ENCODE assay signal across 31 cellular contexts in genomic region chr19:43697295-43697694, GRCh38. TPM values are rescaled to one million over a fixed set of nuclear protein-coding genes. Genes with fewer than 3 reads are reported as not detected.
A peak's percentile ranks its signal among the peaks of the same experiment; 100 is the strongest.
DNase-seq lines count a peak whose midpoint lies in the region; FAIRE-seq and TF ChIP-seq lines count a peak whose summit lies in the region.
"Had no signal": no experiment of that assay in that cellular context is flagged by ENCODE, and none has a peak within 500 bp of the region (broad histone marks: within the 10 kb centered on the region; RNA-seq: fewer than 3 reads in every experiment).

No MANE protein-coding gene starts in this region.

- H3K27ac ChIP-seq in neural progenitor cell, result no peak overlapping the region
- no peak overlapping the region for H3K27ac ChIP-seq in adrenal gland
- no peak overlapping the region for H3K27ac ChIP-seq in Karpas-422 (ENCODE audit: low read length)
- H3K27ac ChIP-seq: BLaER1 had no signal

- no peak overlapping the region for H3K4me2 ChIP-seq in neural progenitor cell
- no peak overlapping the region for H3K4me2 ChIP-seq in Karpas-422 (ENCODE audit: low read depth, low read length, poor library complexity, severe bottlenecking)
- H3K4me2 ChIP-seq: BLaER1 had no signal

- no peaks in the 10 kb centered on the region for H3K79me2 ChIP-seq in neural progenitor cell (ENCODE audit: low read depth)
- H3K79me2 ChIP-seq in Karpas-422 (ENCODE audit: low read length), result no peaks in the 10 kb centered on the region

- H3K4me1 ChIP-seq in neural progenitor cell, result no peaks in the 10 kb centered on the region
- peaks cover 6 to 9% of the 10 kb centered on the region in 2 donors for H3K4me1 ChIP-seq in adrenal gland (replicated peaks in 1 of 2)
- no peaks in the 10 kb centered on the region for H3K4me1 ChIP-seq in Karpas-422 (ENCODE audit: low read length)
- H3K4me1 ChIP-seq: BE2C had no signal

- no peaks in the 10 kb centered on the region for H3K9me3 ChIP-seq in neural progenitor cell (ENCODE audit: low read depth)
- no peaks in the 10 kb centered on the region for H3K9me3 ChIP-seq in adrenal gland (replicated peaks in 1 of 3)
- H3K9me3 ChIP-seq in Karpas-422 (ENCODE audit: low read length), result no peaks in the 10 kb centered on the region; the same call in 1 of the 2 replicates
- H3K9me3 ChIP-seq: BE2C had no signal

- no peaks in the 10 kb centered on the region for H3K36me3 Mint-ChIP-seq in neural progenitor cell

- FAIRE-seq in HTR-8/SVneo (lab: Jason Lieb, UNC) (peak; percentile 20), bronchial epithelial cell (lab: Jason Lieb, UNC) (peak; percentile 87), urothelium cell line (lab: Jason Lieb, UNC) (peak; percentile 13), GM12892 (lab: Jason Lieb, UNC) (no peak)
- FAIRE-seq: A204.1, GM12878 had no signal

- H3K27me3 ChIP-seq in bronchial epithelial cell (ENCODE audit: control insufficient read depth, insufficient read depth, low read length) (peaks cover 6% of the 10 kb centered on the region), neural progenitor cell (peaks cover 32% of the 10 kb centered on the region), adrenal gland (peaks cover 8% of the 10 kb centered on the region), Karpas-422 (ENCODE audit: low read length) (no peaks in the 10 kb centered on the region)
- H3K27me3 ChIP-seq: BLaER1 had no signal

- H3K4me3 ChIP-seq in bronchial epithelial cell (ENCODE audit: low read depth, low read length) (no peak overlapping the region), neural progenitor cell (no peak overlapping the region), adrenal gland (no peak overlapping the region), Karpas-422 (ENCODE audit: low read length) (no peak overlapping the region)
- H3K4me3 ChIP-seq: BLaER1, GM12878 had no signal

- H2AFZ ChIP-seq in neural progenitor cell (replicated peaks) (no peak overlapping the region), Karpas-422 (ENCODE audit: low read length) (no peak overlapping the region)

- H4K20me1 ChIP-seq in neural progenitor cell (ENCODE audit: low read depth) (no peaks in the 10 kb centered on the region), Karpas-422 (ENCODE audit: insufficient read depth, low read depth, low read length) (no peaks in the 10 kb centered on the region)
- H4K20me1 ChIP-seq: BLaER1 had no signal

- no peaks in the 10 kb centered on the region for H3K9me2 ChIP-seq in Karpas-422 (replicated peaks; ENCODE audit: insufficient read depth, low read length)

- TF ChIP-seq POLR2A in GM12892 (IDR thresholded peaks at IDR 0.05; ENCODE audit: low read depth, low read length), result no peak
- no peak for TF ChIP-seq POLR2A in adrenal gland (IDR thresholded peaks at IDR 0.05)

- 60 to 80% (median 70%) methylated on average over 3 to 5 of the region's 5 CpGs for WGBS in adrenal gland, 4 donors

- DNase-seq in HTR-8/SVneo (ENCODE audit: insufficient read length, low spot score) (no peak), bronchial epithelial cell (ENCODE audit: low read depth) (no peak), neural progenitor cell (ENCODE audit: low spot score) (no peak), urothelium cell line (ENCODE audit: low spot score) (no peak), GM12892 (ENCODE audit: insufficient read length) (no peak), adrenal gland (no peak), Karpas-422 (no peak)
- no peak for DNase-seq in activated naive CD4-positive, alpha-beta T cell (lab: John Stamatoyannopoulos, UW)
- DNase-seq: 8988T; ACHN; BE2C; C1 segment of cervical spinal cord; CD4-positive, alpha-beta memory T cell; CD4-positive, CD25-positive, alpha-beta regulatory T cell; CD8-positive, alpha-beta memory T cell; COR-L47; DMS 273 treated with DMSO at 0.1 percent for 48 hours; DMS153; DMS53; DMS79; DND-41; EL; GDM1 had no signal

- H3F3A ChIP-seq in neural progenitor cell (ENCODE audit: low read depth), result peaks cover 9% of the 10 kb centered on the region

- no peak overlapping the region for H3K27ac Mint-ChIP-seq in neural progenitor cell
- H3K27ac Mint-ChIP-seq: CD4-positive, alpha-beta memory T cell; CD8-positive, alpha-beta memory T cell had no signal

- TF ChIP-seq CTCF in bronchial epithelial cell (IDR thresholded peaks at IDR 0.05; ENCODE audit: insufficient read depth, low read length, severe bottlenecking) (no peak), neural progenitor cell (IDR thresholded peaks at IDR 0.05) (no peak), adrenal gland (IDR thresholded peaks at IDR 0.05) (no peak)

- intact Hi-C loops in adrenal gland (cut with DNase I), result no loop called here

- peaks cover 6% of the 10 kb centered on the region for H3K9me3 Mint-ChIP-seq in neural progenitor cell

- peaks cover 30% of the 10 kb centered on the region for H3K27me3 Mint-ChIP-seq in neural progenitor cell (ENCODE audit: insufficient read depth, low read depth)

- H3K36me3 ChIP-seq in bronchial epithelial cell (ENCODE audit: control insufficient read depth, insufficient read depth, low read length) (no peaks in the 10 kb centered on the region), neural progenitor cell (no peaks in the 10 kb centered on the region), adrenal gland (replicated peaks in 1 of 2) (no peaks in the 10 kb centered on the region), Karpas-422 (ENCODE audit: insufficient read depth, low read length) (no peaks in the 10 kb centered on the region)
- H3K36me3 ChIP-seq: BE2C, BLaER1 had no signal

- no peak overlapping the region for H3K9ac ChIP-seq in neural progenitor cell
- H3K9ac ChIP-seq in Karpas-422 (ENCODE audit: low read length), result no peak overlapping the region
- H3K9ac ChIP-seq: BLaER1 had no signal

- peaks cover 27% of the 10 kb centered on the region for H3K4me1 Mint-ChIP-seq in neural progenitor cell

- H3K4me3 Mint-ChIP-seq in neural progenitor cell, result peak overlapping the region; percentile 52

RNA-seq across cellular contexts. Expression of gene IRGC, which starts 18.6 kb away (rescaled TPM):
- total RNA-seq in bronchial epithelial cell (not detected in 2 replicates), neural progenitor cell (ENCODE audit: low replicate concordance) (not detected in 2 replicates), adrenal gland (not detected)
- polyA plus RNA-seq in GM12892 (2012; ENCODE audit: missing spikeins), result not detected
- polyA plus RNA-seq in adrenal gland, result not detected
- total RNA-seq in Karpas-422 (2014; rRNA removed; shearing (Covaris generic); ENCODE audit: low replicate concordance), result not detected in 2 replicates
- total RNA-seq: A673; CD4-positive, alpha-beta memory T cell; CD4-positive, CD25-positive, alpha-beta regulatory T cell; CD8-positive, alpha-beta memory T cell; Daoy; G401; GM12878 had no signal
- polyA plus RNA-seq: AG04450; CD14-positive monocyte; CD4-positive, alpha-beta memory T cell; CD4-positive, CD25-positive, alpha-beta regulatory T cell; CD8-positive, alpha-beta memory T cell had no signal

RNA-seq across cellular contexts. Expression of gene PLAUR, which starts 27.3 kb away (rescaled TPM):
- total RNA-seq in bronchial epithelial cell (16.6 and 27.1 TPM in 2 replicates), neural progenitor cell (ENCODE audit: low replicate concordance) (12.9 and 36.5 TPM in 2 replicates), adrenal gland (10 to 100 TPM in 6 of 8 donors, 1 to 10 TPM in 2; 6.6 to 25.9 (median 15.4) TPM)
- 5.9 TPM for polyA plus RNA-seq in GM12892 (2012; ENCODE audit: missing spikeins)
- 10 to 100 TPM in 2 of 3 donors, 1 to 10 TPM in 1; 6.3 to 16.3 (median 14.5) TPM for polyA plus RNA-seq in adrenal gland
- total RNA-seq in Karpas-422 (2014; rRNA removed; shearing (Covaris generic); ENCODE audit: low replicate concordance), result not detected in 2 replicates

RNA-seq across cellular contexts. Expression of gene SMG9, which starts 57.5 kb away (rescaled TPM):
- total RNA-seq in bronchial epithelial cell, result 4.0 and 4.7 TPM in 2 replicates
- 33.1 and 33.4 TPM in 2 replicates for total RNA-seq in neural progenitor cell (ENCODE audit: low replicate concordance)
- 21.9 TPM for polyA plus RNA-seq in GM12892 (2012; ENCODE audit: missing spikeins)
- 10 to 100 TPM; 19.4 to 58.5 (median 37.8) TPM for total RNA-seq in adrenal gland
- 10 to 100 TPM; 39.9 to 63.2 (median 51.6) TPM for polyA plus RNA-seq in adrenal gland
- total RNA-seq in Karpas-422 (2014; rRNA removed; shearing (Covaris generic); ENCODE audit: low replicate concordance), result 11.0 and 27.8 TPM in 2 replicates

RNA-seq across cellular contexts. Expression of gene CADM4, which starts 57.6 kb away (rescaled TPM):
- total RNA-seq in bronchial epithelial cell (13.4 and 19.1 TPM in 2 replicates), neural progenitor cell (ENCODE audit: low replicate concordance) (7.7 and 28.6 TPM in 2 replicates), adrenal gland (10 to 100 TPM; 16.6 to 53.9 (median 40.8) TPM)
- not detected for polyA plus RNA-seq in GM12892 (2012; ENCODE audit: missing spikeins)
- polyA plus RNA-seq in adrenal gland, result 10 to 100 TPM; 21.7 to 92.7 (median 41.4) TPM
- total RNA-seq in Karpas-422 (2014; rRNA removed; shearing (Covaris generic); ENCODE audit: low replicate concordance), result not detected in 2 replicates
- polyA plus RNA-seq: CD4-positive, CD25-positive, alpha-beta regulatory T cell; CD8-positive, alpha-beta memory T cell had no signal
